In the genomic region with DNA sequence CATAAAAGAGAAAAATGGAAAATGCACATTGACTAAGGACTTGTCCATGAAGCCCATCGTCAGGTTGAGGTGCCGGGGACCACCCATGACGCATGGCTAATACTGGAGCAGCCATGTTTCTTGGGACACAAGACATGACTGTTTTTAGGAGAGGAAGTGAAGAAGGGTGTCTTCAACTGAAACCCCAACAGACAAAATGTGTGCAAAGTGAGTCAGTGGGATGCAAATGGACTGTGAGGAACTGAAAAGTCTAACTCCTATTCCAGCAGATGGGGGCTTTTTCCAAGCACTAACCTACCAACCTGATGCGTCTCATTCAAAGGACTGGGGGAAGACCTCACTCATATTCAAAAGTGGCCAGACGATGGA, we compare ENCODE assay signal across 9 cellular contexts.
DNase-seq lines count a peak whose midpoint lies in the region; ATAC-seq and TF ChIP-seq lines count a peak whose summit lies in the region.
"Had no signal": no experiment of that assay in that cellular context is flagged by ENCODE, and none has a peak within 500 bp of the region (broad histone marks: within the 10 kb centered on the region; RNA-seq: fewer than 3 reads in every experiment).

No MANE protein-coding gene starts in this region.

- H3K27me3 ChIP-seq in suprapubic skin (no peaks in the 10 kb centered on the region), ascending aorta (no peaks in the 10 kb centered on the region)

- CTCF ChIA-PET in activated naive CD4-positive, alpha-beta T cell treated with anti-CD3 and anti-CD28 coated beads for 36 hours (lab: Charles Lee), result interaction anchor here (0.5 to 3.2 kb wide), 12 partner anchors 9 to 264 kb away, joined by 3 to 12 read pairs (median 3); no protein-coding TSS in a partner anchor
- CTCF ChIA-PET in activated B cell treated with CpG ODN at 0.5 μM for 24 hours (lab: Charles Lee), result interaction anchor here (1.0 to 2.0 kb wide), 5 partner anchors 17 to 595 kb away, joined by 3 to 9 read pairs (median 4); no protein-coding TSS in a partner anchor

- H3K4me1 Mint-ChIP-seq in activated naive CD4-positive, alpha-beta T cell treated with anti-CD3 and anti-CD28 coated beads for 36 hours (ENCODE audit: low read depth), result peaks cover 79% of the 10 kb centered on the region
- peaks cover 72% of the 10 kb centered on the region for H3K4me1 Mint-ChIP-seq in activated B cell treated with CpG ODN at 0.5 μM for 24 hours

- peak overlapping the region; percentile 100 for H3K27ac Mint-ChIP-seq in activated naive CD4-positive, alpha-beta T cell treated with anti-CD3 and anti-CD28 coated beads for 36 hours
- H3K27ac Mint-ChIP-seq in activated B cell treated with CpG ODN at 0.5 μM for 24 hours, result peak overlapping the region; percentile 100

- DNase-seq in activated naive CD4-positive, alpha-beta T cell treated with anti-CD3 and anti-CD28 coated beads for 36 hours, result peak; percentile 60
- no peak for DNase-seq in activated naive CD4-positive, alpha-beta T cell treated with anti-CD3 and anti-CD28 coated beads, Interleukin-2, amount 50 U/mL, for 16 hours
- peak; percentile 44 for DNase-seq in activated B cell treated with CpG ODN at 0.5 μM for 24 hours
- no peak for DNase-seq in suprapubic skin (ENCODE audit: low spot score in 2 of 2)
- no peak for DNase-seq in DMS53 treated with DMSO at 0.1 percent for 48 hours (lab: John Stamatoyannopoulos, UW; ENCODE audit: unreplicated experiment)
- no peak for DNase-seq in ascending aorta (ENCODE audit: low spot score in 2 of 2)
- no peak for DNase-seq in activated CD4-positive, alpha-beta T cell treated with anti-CD3 and anti-CD28 coated beads for 1 hour
- DNase-seq: NCI-H1417 had no signal

- H3K27ac ChIP-seq in suprapubic skin, result peak overlapping the region; percentile 72
- no peak overlapping the region for H3K27ac ChIP-seq in ascending aorta

- H3K4me1 ChIP-seq in suprapubic skin, result peaks cover 5% of the 10 kb centered on the region
- no peaks in the 10 kb centered on the region for H3K4me1 ChIP-seq in ascending aorta

- POLR2A ChIA-PET in activated B cell treated with CpG ODN at 0.5 μM for 24 hours (lab: Charles Lee), result interaction anchor here (1.0 to 2.4 kb wide), 10 partner anchors 17 to 458 kb away, joined by 3 to 24 read pairs (median 6); no protein-coding TSS in a partner anchor

- intact Hi-C loops in activated naive CD4-positive, alpha-beta T cell treated with anti-CD3 and anti-CD28 coated beads for 36 hours (cut with micrococcal nuclease), result loop anchor here (1.0 to 2.0 kb wide), 2 partner anchors 59 to 570 kb away; no protein-coding TSS in a partner anchor
- intact Hi-C loops in activated B cell treated with CpG ODN at 0.5 μM for 24 hours (cut with micrococcal nuclease), result loop anchor here (1.0 to 2.0 kb wide), 7 partner anchors 16 to 714 kb away; a partner anchor contains a TSS
- intact Hi-C loops in ascending aorta (cut with DNase I), result no loop called here

- no peak for TF ChIP-seq POLR2A in suprapubic skin (IDR thresholded peaks at IDR 0.05)

- peaks cover 2% of the 10 kb centered on the region for H3K36me3 Mint-ChIP-seq in activated naive CD4-positive, alpha-beta T cell treated with anti-CD3 and anti-CD28 coated beads for 36 hours (ENCODE audit: low read depth)
- H3K36me3 Mint-ChIP-seq in activated B cell treated with CpG ODN at 0.5 μM for 24 hours (ENCODE audit: low read depth), result peaks cover 2% of the 10 kb centered on the region

- TF ChIP-seq CTCF in activated B cell treated with CpG ODN at 0.5 μM for 24 hours (IDR thresholded peaks at IDR 0.05), result no peak
- TF ChIP-seq CTCF in suprapubic skin (IDR thresholded peaks at IDR 0.05), result no peak
- no peak for TF ChIP-seq CTCF in ascending aorta (IDR thresholded peaks at IDR 0.05)

- H3K9me3 ChIP-seq in suprapubic skin, result no peaks in the 10 kb centered on the region
- H3K9me3 ChIP-seq in ascending aorta, result no peaks in the 10 kb centered on the region

- peak overlapping the region; percentile 64 for H3K4me3 Mint-ChIP-seq in activated naive CD4-positive, alpha-beta T cell treated with anti-CD3 and anti-CD28 coated beads for 36 hours
- H3K4me3 Mint-ChIP-seq in activated B cell treated with CpG ODN at 0.5 μM for 24 hours, result peak overlapping the region; percentile 76

- ATAC-seq in HG02884 (IDR thresholded peaks at IDR 0.05; ENCODE audit: unreplicated experiment), result peak; percentile 71
- peak; percentile 75 for ATAC-seq in activated B cell treated with CpG ODN at 0.5 μM for 24 hours (ENCODE audit: low read depth)

- no peaks in the 10 kb centered on the region for H3K27me3 Mint-ChIP-seq in activated naive CD4-positive, alpha-beta T cell treated with anti-CD3 and anti-CD28 coated beads for 36 hours (ENCODE audit: low read depth)
- no peaks in the 10 kb centered on the region for H3K27me3 Mint-ChIP-seq in activated B cell treated with CpG ODN at 0.5 μM for 24 hours

- no peak overlapping the region for H3K4me3 ChIP-seq in suprapubic skin
- H3K4me3 ChIP-seq in ascending aorta, result no peak overlapping the region

- H3K36me3 ChIP-seq in suprapubic skin, result no peaks in the 10 kb centered on the region
- no peaks in the 10 kb centered on the region for H3K36me3 ChIP-seq in ascending aorta

- TF ChIP-seq EP300 in suprapubic skin (IDR thresholded peaks at IDR 0.05), result no peak

- H3K9me3 Mint-ChIP-seq in activated naive CD4-positive, alpha-beta T cell treated with anti-CD3 and anti-CD28 coated beads for 36 hours, result no peaks in the 10 kb centered on the region
- H3K9me3 Mint-ChIP-seq in activated B cell treated with CpG ODN at 0.5 μM for 24 hours, result no peaks in the 10 kb centered on the region

- WGBS in suprapubic skin, result 78% methylated on average over 5 of the region's 5 CpGs

Comparison
In these comparisons a context has a peak if more than half of its experiments do, and no peak if none do; other contexts are left out.
1. DNase-seq: peak in activated naive CD4-positive, alpha-beta T cell treated with anti-CD3 and anti-CD28 coated beads for 36 hours (single experiment) and activated B cell treated with CpG ODN at 0.5 μM for 24 hours (single experiment); none in activated naive CD4-positive, alpha-beta T cell treated with anti-CD3 and anti-CD28 coated beads, Interleukin-2, amount 50 U/mL, for 16 hours (single experiment), suprapubic skin (0 of 2), DMS53 treated with DMSO at 0.1 percent for 48 hours (single experiment), ascending aorta (0 of 2) and activated CD4-positive, alpha-beta T cell treated with anti-CD3 and anti-CD28 coated beads for 1 hour (single experiment).